10 cellular contexts compared by ENCODE assay signal in genomic region chr5:17305964-17306725, GRCh38.
A peak's percentile ranks its signal among the peaks of the same experiment; 100 is the strongest.
DNase-seq lines count a peak whose midpoint lies in the region; ATAC-seq and TF ChIP-seq lines count a peak whose summit lies in the region.
"Had no signal": no experiment of that assay in that cellular context is flagged by ENCODE, and none has a peak within 500 bp of the region (broad histone marks: within the 10 kb centered on the region; RNA-seq: fewer than 3 reads in every experiment).

No MANE protein-coding gene starts in this region.

- ATAC-seq in Right ventricle myocardium inferior: peak; percentile 51
- ATAC-seq in left lung: peak; percentile 96
- ATAC-seq in GM19395 (IDR thresholded peaks at IDR 0.05; ENCODE audit: unreplicated experiment): no peak
- ATAC-seq in GM21447 (IDR thresholded peaks at IDR 0.05; ENCODE audit: unreplicated experiment): no peak
- ATAC-seq: natural killer cell treated with Interleukin-12 subunit alpha and Interleukin-12 subunit beta and Interleukin-15 and Interleukin-18, amount 100 ng/mL, for 72 hours had no signal

- H3K36me3 Mint-ChIP-seq in MCF 10A (ENCODE audit: insufficient read depth, unreplicated experiment): no peaks in the 10 kb centered on the region
- H3K36me3 Mint-ChIP-seq: natural killer cell treated with Interleukin-12 subunit alpha and Interleukin-12 subunit beta and Interleukin-15 and Interleukin-18, amount 100 ng/mL, for 72 hours had no signal

- DNase-seq in Right ventricle myocardium inferior (ENCODE audit: missing footprints) (no peak), left ventricle myocardium inferior (no peak), MCF 10A (ENCODE audit: unreplicated experiment) (peak; percentile 89), left lung (peak in 1 of 2 donors; percentile 56), MV-4-11 (lab: John Stamatoyannopoulos, UW) (no peak), Peyer's patch (no peak)
- DNase-seq: NCI-H524 had no signal

- POLR2A ChIA-PET in MCF 10A (lab: Yijun Ruan, JAX): interaction anchor here (0.8 to 2.4 kb wide), 10 partner anchors 10 to 591 kb away, joined by 3 to 15 read pairs (median 4); partner anchors contain the start of gene BASP1

- intact Hi-C loops in Right ventricle myocardium inferior (cut with DNase I) (no loop called here), left ventricle myocardium inferior (cut with micrococcal nuclease) (no loop called here), MCF 10A (cut with micrococcal nuclease) (loop anchor here (10.0 kb wide), 1 partner anchor 979 kb away; no protein-coding TSS in a partner anchor), left lung (cut with DNase I) (no loop called here)

- H3K4me1 Mint-ChIP-seq in MCF 10A (ENCODE audit: insufficient read depth, unreplicated experiment): peaks cover 29% of the 10 kb centered on the region

- H3K4me3 Mint-ChIP-seq in MCF 10A (ENCODE audit: unreplicated experiment): peak overlapping the region; percentile 33
- H3K4me3 Mint-ChIP-seq: natural killer cell treated with Interleukin-12 subunit alpha and Interleukin-12 subunit beta and Interleukin-15 and Interleukin-18, amount 100 ng/mL, for 72 hours had no signal

- CTCF ChIA-PET in MCF 10A (lab: Yijun Ruan, JAX): interaction anchor here (0.6 to 1.3 kb wide), 7 partner anchors 25 to 975 kb away, joined by 3 to 4 read pairs (median 3); no protein-coding TSS in a partner anchor

- no peak for TF ChIP-seq POLR2A in Peyer's patch (IDR thresholded peaks at IDR 0.05)

- no TSS peak for BruUV-seq in MCF 10A (replicated peaks; lab: Mats Ljungman, UMichigan)

- H3K9me3 ChIP-seq in left ventricle myocardium inferior (replicated peaks) (no peaks in the 10 kb centered on the region), left lung (no peaks in the 10 kb centered on the region), Peyer's patch (no peaks in the 10 kb centered on the region)

- H3K27me3 Mint-ChIP-seq in MCF 10A (ENCODE audit: insufficient read depth, unreplicated experiment): no peaks in the 10 kb centered on the region
- H3K27me3 Mint-ChIP-seq: natural killer cell treated with Interleukin-12 subunit alpha and Interleukin-12 subunit beta and Interleukin-15 and Interleukin-18, amount 100 ng/mL, for 72 hours had no signal

- H3K27me3 ChIP-seq in left ventricle myocardium inferior (ENCODE audit: low read depth): peaks cover 16% of the 10 kb centered on the region
- H3K27me3 ChIP-seq in left lung: no peaks in the 10 kb centered on the region
- no peaks in the 10 kb centered on the region for H3K27me3 ChIP-seq in Peyer's patch

- H3K36me3 ChIP-seq in left ventricle myocardium inferior: no peaks in the 10 kb centered on the region
- no peaks in the 10 kb centered on the region for H3K36me3 ChIP-seq in left lung
- H3K36me3 ChIP-seq in Peyer's patch: no peaks in the 10 kb centered on the region

- no peak for TF ChIP-seq CTCF in left ventricle myocardium inferior (IDR thresholded peaks at IDR 0.05; ENCODE audit: borderline replicate concordance)
- no peak for TF ChIP-seq CTCF in MCF 10A (IDR thresholded peaks at IDR 0.05; ENCODE audit: unreplicated experiment)
- no peak for TF ChIP-seq CTCF in left lung (IDR thresholded peaks at IDR 0.05)
- no peak for TF ChIP-seq CTCF in Peyer's patch (IDR thresholded peaks at IDR 0.05)

- no peak overlapping the region for H3K27ac ChIP-seq in left ventricle myocardium inferior (replicated peaks)
- H3K27ac ChIP-seq in left lung: peak overlapping the region; percentile 20 to 76
- H3K27ac ChIP-seq in Peyer's patch: no peak overlapping the region

- H3K9me3 Mint-ChIP-seq in MCF 10A (ENCODE audit: unreplicated experiment): no peaks in the 10 kb centered on the region

- H3K27ac Mint-ChIP-seq in MCF 10A (ENCODE audit: low read depth, unreplicated experiment): peak overlapping the region; percentile 83
- H3K27ac Mint-ChIP-seq: natural killer cell treated with Interleukin-12 subunit alpha and Interleukin-12 subunit beta and Interleukin-15 and Interleukin-18, amount 100 ng/mL, for 72 hours had no signal

- no peak overlapping the region for H3K4me3 ChIP-seq in left ventricle myocardium inferior
- no peak overlapping the region for H3K4me3 ChIP-seq in left lung
- no peak overlapping the region for H3K4me3 ChIP-seq in Peyer's patch

- H3K4me1 ChIP-seq in left ventricle myocardium inferior: no peaks in the 10 kb centered on the region
- peaks cover 3 to 6% of the 10 kb centered on the region in 2 donors for H3K4me1 ChIP-seq in left lung
- H3K4me1 ChIP-seq in Peyer's patch: no peaks in the 10 kb centered on the region

Comparison
In these comparisons a context has a peak if more than half of its experiments do, and no peak if none do; other contexts are left out.
1. ATAC-seq: peak in Right ventricle myocardium inferior (single experiment) and left lung (single experiment); none in GM19395 (single experiment) and GM21447 (single experiment).
2. H3K27ac ChIP-seq: peak in left lung (2 of 2); none in left ventricle myocardium inferior (single experiment) and Peyer's patch (0 of 4).